Comparison of ENCODE assay signal across 8 cellular contexts in the genomic region with DNA sequence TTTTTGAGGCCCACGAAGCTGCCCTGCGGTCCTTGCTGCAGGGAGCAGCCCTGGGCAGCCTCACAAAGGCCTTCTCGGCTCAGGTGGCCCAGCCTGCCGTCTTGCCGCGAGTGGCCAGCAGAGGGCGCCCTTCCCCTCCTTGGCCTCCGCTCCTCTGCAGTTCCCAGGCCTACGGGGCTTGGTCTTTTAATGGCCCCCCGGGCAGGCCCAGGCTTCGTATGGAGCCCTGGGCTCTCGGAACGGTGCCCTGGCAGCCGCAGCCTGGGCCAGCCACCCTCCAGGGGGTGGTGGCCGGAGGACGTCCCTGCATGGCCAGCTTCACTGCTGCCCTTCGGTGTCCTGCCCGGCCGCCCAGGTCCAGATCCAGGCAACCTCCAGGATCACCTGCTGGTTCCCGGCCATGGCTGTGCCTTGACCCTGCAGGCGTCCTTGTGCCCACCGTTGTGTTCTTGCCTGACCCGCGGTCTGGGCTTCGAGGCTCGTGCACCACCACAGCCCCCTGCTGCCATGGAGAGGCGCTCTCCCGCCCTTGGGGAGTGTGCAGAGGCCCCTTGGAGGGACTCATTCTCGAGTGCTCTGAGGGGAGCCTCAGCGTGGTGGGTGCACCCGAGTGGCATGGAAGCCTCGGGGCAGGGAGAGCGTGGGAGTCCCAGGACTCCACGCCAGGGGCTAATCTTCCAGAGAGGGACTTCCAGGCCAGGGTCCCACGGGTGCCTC. TPM values are rescaled to one million over a fixed set of nuclear protein-coding genes. Genes with fewer than 3 reads are reported as not detected.
DNase-seq lines count a peak whose midpoint lies in the region; ATAC-seq and TF ChIP-seq lines count a peak whose summit lies in the region.

No MANE protein-coding gene starts in this region.

- H3K27me3 ChIP-seq in GM06990 (replicated peaks; ENCODE audit: control insufficient read depth, insufficient read depth, low read length) = no peaks in the 10 kb centered on the region
- peaks cover 3% of the 10 kb centered on the region for H3K27me3 ChIP-seq in mammary epithelial cell (ENCODE audit: insufficient read depth, low read length)

- in situ Hi-C loops in mammary epithelial cell (cut with MboI; ENCODE audit: low sequenced_read_pairs in 2 of 2) = loop anchor here in 1 of 2 donors (5.0 kb wide), 1 partner anchor 37 kb away; no protein-coding TSS in a partner anchor

- no peak overlapping the region for H2AFZ ChIP-seq in mammary epithelial cell (ENCODE audit: low read depth, low read length)

- no TSS peak for BruUV-seq in mammary epithelial cell (replicated peaks; lab: Mats Ljungman, UMichigan)

- dilution Hi-C loops in mammary epithelial cell (cut with HindIII; ENCODE audit: low sequenced_read_pairs) = no loop called here

- ATAC-seq in left colon = peak; percentile 67
- no peak for ATAC-seq in HG02642 (IDR thresholded peaks at IDR 0.05; ENCODE audit: poor library complexity, unreplicated experiment)

- intact Hi-C loops in mammary epithelial cell (cut with micrococcal nuclease) = loop anchor here (1.0 to 5.0 kb wide), 2 partner anchors 36 to 467 kb away; no protein-coding TSS in a partner anchor
- intact Hi-C loops in left colon (cut with DNase I, micrococcal nuclease) = no loop called here

- H3K9me3 ChIP-seq in mammary epithelial cell (replicated peaks; ENCODE audit: insufficient read depth, low read length) = no peaks in the 10 kb centered on the region

- H3K36me3 ChIP-seq in GM06990 (ENCODE audit: control insufficient read depth, insufficient read depth, low read length) (no peaks in the 10 kb centered on the region), mammary epithelial cell (ENCODE audit: insufficient read depth, low read length) (no peaks in the 10 kb centered on the region)

- no peak overlapping the region for H3K4me2 ChIP-seq in mammary epithelial cell (ENCODE audit: insufficient read depth, low read depth, low read length)

- H3K4me1 ChIP-seq in mammary epithelial cell (ENCODE audit: insufficient read depth, low read length) = no peaks in the 10 kb centered on the region

- H3K79me2 ChIP-seq in mammary epithelial cell (ENCODE audit: insufficient read depth, low read length) = no peaks in the 10 kb centered on the region

- TF ChIP-seq CTCF in GM06990 (IDR thresholded peaks at IDR 0.05; ENCODE audit: insufficient read depth, low read length, poor library complexity, severe bottlenecking) = peak; percentile 93
- peak; percentile 73 to 93 for TF ChIP-seq CTCF in mammary epithelial cell (conservative IDR thresholded peaks at IDR 0.05 in 1 of 2, IDR thresholded peaks at IDR 0.05 in 1 of 2; ENCODE audit: extremely low read depth in 1 of 2, insufficient read depth in 1 of 2, low read depth in 1 of 2, low read length in 2 of 2)

- H4K20me1 ChIP-seq in mammary epithelial cell (ENCODE audit: insufficient read depth, low read length) = no peaks in the 10 kb centered on the region

- DNase-seq in GM06990 (ENCODE audit: extremely low read depth, insufficient read length) (peak; percentile 66), NAMALWA (ENCODE audit: low spot score) (peak; percentile 68), mammary epithelial cell (peak; percentile 26), left colon (peak; percentile 43 to 82), foreskin melanocyte (no peak)
- DNase-seq in activated CD4-positive, CD25-positive, alpha-beta regulatory T cell (lab: John Stamatoyannopoulos, UW) = peak; percentile 48 to 67 (median 50)
- peak; percentile 50 to 74 (median 50) for DNase-seq in stimulated activated CD4-positive, alpha-beta T cell treated with anti-CD3 and anti-CD28 coated beads, TNF-alpha, amount 100 ng/mL, for 24 hours (ENCODE audit: low read depth in 3 of 3)

- no peak overlapping the region for H3K9ac ChIP-seq in mammary epithelial cell (ENCODE audit: insufficient read depth, low read length)

- H3K27ac ChIP-seq in mammary epithelial cell (ENCODE audit: insufficient read depth, low read depth, low read length) = no peak overlapping the region

- H3K4me3 ChIP-seq in GM06990 (replicated peaks; ENCODE audit: low read depth, low read length) (no peak overlapping the region), mammary epithelial cell (replicated peaks in 1 of 3; ENCODE audit: insufficient read depth in 1 of 3, low read depth in 2 of 3, low read length in 3 of 3) (no peak overlapping the region)

- WGBS in mammary epithelial cell (ENCODE audit: low coverage, missing lambda C conversion rate) = 47% methylated on average over 12 of the region's 35 CpGs

- CTCF ChIA-PET in mammary epithelial cell (lab: Charles Lee; ENCODE audit: low non-redundant PET) = interaction anchor here (0.6 kb wide), 1 partner anchor 16 kb away, joined by 3 read pairs; no protein-coding TSS in a partner anchor

RNA-seq across cellular contexts. Expression of gene ASPG, which starts 9.4 kb away (rescaled TPM):
- total RNA-seq in mammary epithelial cell = under 1 TPM in 1 of 2 donors, not detected in 1; 0.09 TPM
- polyA plus RNA-seq in mammary epithelial cell = not detected
- polyA minus RNA-seq in mammary epithelial cell = not detected
- total RNA-seq in left colon = 10 to 100 TPM in 1 of 2 donors, 1 to 10 TPM in 1; 9.4 to 60.8 TPM

RNA-seq across cellular contexts. Expression of gene KIF26A, which starts 43.5 kb away (rescaled TPM):
- total RNA-seq in mammary epithelial cell (under 1 TPM; 0.19 to 0.67 TPM), left colon (1 to 10 TPM; 5.7 to 5.8 TPM)
- polyA plus RNA-seq in mammary epithelial cell = 0.02 TPM
- not detected for polyA minus RNA-seq in mammary epithelial cell

Comparison
In these comparisons a context has a peak if more than half of its experiments do, and no peak if none do; other contexts are left out.
1. RNA of gene ASPG, which starts 9.4 kb away (total RNA-seq): 9.4 to 60.8 TPM in left colon; 0.09 TPM in mammary epithelial cell; every median in the first group is over 4 times any median in the second.
2. RNA of gene KIF26A, which starts 43.5 kb away (total RNA-seq): 5.7 to 5.8 TPM in left colon; 0.19 to 0.67 TPM in mammary epithelial cell; every median in the first group is over 4 times any median in the second.